Comparison of ENCODE assay signal across 25 cellular contexts in the genomic region with DNA sequence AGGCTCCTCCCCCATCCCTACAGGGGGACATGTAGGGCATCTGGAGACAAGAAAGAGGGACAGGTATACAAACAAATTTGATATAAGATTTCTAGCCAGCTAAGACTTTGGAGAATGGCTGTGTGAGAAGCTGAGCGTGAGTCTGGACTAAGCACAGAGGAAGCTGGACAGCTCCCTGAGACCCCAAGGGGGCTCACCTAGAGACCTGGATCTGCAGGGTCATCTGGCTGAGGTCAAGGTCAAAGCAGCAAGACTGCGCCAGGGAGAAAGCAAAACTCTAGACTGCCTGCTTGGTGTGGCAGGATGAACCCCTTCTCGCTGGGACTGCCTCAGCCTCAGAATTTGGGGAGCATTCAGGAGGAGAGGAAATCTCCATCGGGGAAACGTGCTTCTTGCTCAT.
"Had no signal": no experiment of that assay in that cellular context is flagged by ENCODE, and none has a peak within 500 bp of the region (broad histone marks: within the 10 kb centered on the region; RNA-seq: fewer than 3 reads in every experiment).

No MANE protein-coding gene starts in this region.

- H3K9me3 Mint-ChIP-seq: activated CD4-positive, alpha-beta memory T cell treated with anti-CD3 and anti-CD28 coated beads, Interleukin-2, amount 10 ng/mL, durations not matched to agents 7 days and 5 days; activated CD4-positive, alpha-beta T cell treated with anti-CD3 and anti-CD28 coated beads, Interleukin-2, amount 10 ng/mL, durations not matched to agents 7 days and 5 days; activated T-cell treated with anti-CD3 and anti-CD28 coated beads, Interleukin-2, amount 50 U/mL, for 24 hours; naive B cell; nephron progenitor cell; T-helper 1 cell treated with Interleukin-12 subunit alpha and Interleukin-12 subunit beta and Interleukin-4 antibody, amounts not matched to agents 30 μg/mL and 1 μg/mL, for 36 hours had no signal

- H3K27me3 Mint-ChIP-seq: activated CD4-positive, alpha-beta memory T cell treated with anti-CD3 and anti-CD28 coated beads, Interleukin-2, amount 10 ng/mL, durations not matched to agents 7 days and 5 days; activated T-cell treated with anti-CD3 and anti-CD28 coated beads, Interleukin-2, amount 50 U/mL, for 24 hours; naive B cell had no signal

- H3K4me3 Mint-ChIP-seq: activated CD4-positive, alpha-beta memory T cell treated with anti-CD3 and anti-CD28 coated beads, Interleukin-2, amount 10 ng/mL, durations not matched to agents 7 days and 5 days; activated CD4-positive, alpha-beta T cell treated with anti-CD3 and anti-CD28 coated beads, Interleukin-2, amount 10 ng/mL, durations not matched to agents 7 days and 5 days; activated T-cell treated with anti-CD3 and anti-CD28 coated beads, Interleukin-2, amount 50 U/mL, for 24 hours; naive B cell; nephron progenitor cell; T-helper 1 cell treated with Interleukin-12 subunit alpha and Interleukin-12 subunit beta and Interleukin-4 antibody, amounts not matched to agents 30 μg/mL and 1 μg/mL, for 36 hours had no signal

- H3K27me3 ChIP-seq: breast epithelium, esophagus squamous epithelium, pancreas, right atrium auricular region, spleen, suprapubic skin, tibial artery had no signal

- H3K9me3 ChIP-seq: breast epithelium, esophagus squamous epithelium, left ventricle myocardium inferior, pancreas, right atrium auricular region, spleen, suprapubic skin, tibial artery had no signal

- H3K4me3 ChIP-seq: breast epithelium, esophagus squamous epithelium, left ventricle myocardium inferior, lung, pancreas, right atrium auricular region, spleen, suprapubic skin, tibial artery had no signal

- H3K4me1 ChIP-seq: pancreas had no signal

- ATAC-seq: pancreas had no signal

- H3K4me1 Mint-ChIP-seq: activated CD4-positive, alpha-beta memory T cell treated with anti-CD3 and anti-CD28 coated beads, Interleukin-2, amount 10 ng/mL, durations not matched to agents 7 days and 5 days; activated CD4-positive, alpha-beta T cell treated with anti-CD3 and anti-CD28 coated beads, Interleukin-2, amount 10 ng/mL, durations not matched to agents 7 days and 5 days; naive B cell had no signal

- DNase-seq: activated CD4-positive, alpha-beta memory T cell treated with anti-CD3 and anti-CD28 coated beads, Interleukin-2, amount 10 ng/mL, durations not matched to agents 7 days and 5 days; activated CD4-positive, alpha-beta T cell treated with anti-CD3 and anti-CD28 coated beads for 1 hour; activated CD4-positive, alpha-beta T cell treated with anti-CD3 and anti-CD28 coated beads, Interleukin-2, amount 10 ng/mL, durations not matched to agents 7 days and 5 days; activated CD8-positive, alpha-beta memory T cell treated with anti-CD3 and anti-CD28 coated beads, Interleukin-2, amount 50 U/mL, for 48 hours; activated gamma-delta T cell; activated naive CD4-positive, alpha-beta T cell treated with anti-CD3 and anti-CD28 coated beads, Interleukin-2, amount 50 U/mL, for 16 hours; activated T-cell treated with anti-CD3 and anti-CD28 coated beads, Interleukin-2, amount 50 U/mL, for 24 hours; central memory CD4-positive, alpha-beta T cell; esophagus squamous epithelium; foreskin melanocyte; left ventricle myocardium inferior; naive B cell; nephron progenitor cell; pancreas; spleen; stimulated activated naive CD4-positive, alpha-beta T cell; SW 1271; T-helper 9 cell; tibial artery had no signal

- H3K27ac Mint-ChIP-seq: activated CD4-positive, alpha-beta memory T cell treated with anti-CD3 and anti-CD28 coated beads, Interleukin-2, amount 10 ng/mL, durations not matched to agents 7 days and 5 days; activated CD4-positive, alpha-beta T cell treated with anti-CD3 and anti-CD28 coated beads, Interleukin-2, amount 10 ng/mL, durations not matched to agents 7 days and 5 days; activated T-cell treated with anti-CD3 and anti-CD28 coated beads, Interleukin-2, amount 50 U/mL, for 24 hours; nephron progenitor cell; T-helper 1 cell treated with Interleukin-12 subunit alpha and Interleukin-12 subunit beta and Interleukin-4 antibody, amounts not matched to agents 30 μg/mL and 1 μg/mL, for 36 hours had no signal

- H3K27ac ChIP-seq: epithelial cell of prostate, esophagus squamous epithelium, left ventricle myocardium inferior, pancreas, right atrium auricular region, spleen, suprapubic skin, tibial artery had no signal

- H3K36me3 ChIP-seq: breast epithelium, esophagus squamous epithelium, left ventricle myocardium inferior, pancreas, right atrium auricular region, spleen, suprapubic skin, tibial artery had no signal
